Comparison of ENCODE assay signal across 1 cellular context in the genomic region with DNA sequence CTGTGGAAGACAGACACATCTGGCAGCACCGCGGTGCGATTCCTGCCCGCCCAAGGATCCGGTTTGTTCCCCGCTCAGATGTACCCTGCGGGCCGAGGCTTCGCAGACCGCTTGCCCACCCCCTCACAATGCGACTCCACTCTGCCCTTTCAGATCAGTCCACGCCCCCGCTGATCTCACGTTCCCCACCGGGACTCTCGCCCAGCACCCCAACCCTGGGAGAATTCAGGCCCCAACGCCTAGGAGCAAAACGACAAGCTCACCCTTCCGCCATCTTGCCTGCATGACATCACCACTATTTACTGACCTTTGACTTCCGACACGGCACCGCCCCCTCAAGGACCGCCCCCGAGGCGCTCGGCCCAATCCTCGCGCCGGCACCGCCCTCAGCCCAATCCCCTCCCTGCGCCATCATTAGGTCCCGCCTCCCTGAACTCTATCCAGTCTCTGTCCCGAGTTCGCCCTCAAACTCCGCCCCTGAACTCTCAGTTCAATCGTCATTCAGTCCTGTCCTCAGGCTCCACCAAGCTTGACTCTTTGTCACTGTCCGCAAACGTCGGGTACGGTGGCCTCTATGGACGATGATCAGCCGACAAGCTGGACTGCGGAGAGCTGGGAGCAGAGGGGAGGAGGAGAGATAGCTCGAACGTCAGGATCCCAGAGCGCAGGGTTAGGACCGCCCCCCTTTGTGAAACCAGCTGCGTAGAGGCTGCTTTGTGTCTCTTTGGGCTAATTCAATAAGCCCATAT.
TF ChIP-seq lines count a peak whose summit lies in the region.

A gene with protein sequence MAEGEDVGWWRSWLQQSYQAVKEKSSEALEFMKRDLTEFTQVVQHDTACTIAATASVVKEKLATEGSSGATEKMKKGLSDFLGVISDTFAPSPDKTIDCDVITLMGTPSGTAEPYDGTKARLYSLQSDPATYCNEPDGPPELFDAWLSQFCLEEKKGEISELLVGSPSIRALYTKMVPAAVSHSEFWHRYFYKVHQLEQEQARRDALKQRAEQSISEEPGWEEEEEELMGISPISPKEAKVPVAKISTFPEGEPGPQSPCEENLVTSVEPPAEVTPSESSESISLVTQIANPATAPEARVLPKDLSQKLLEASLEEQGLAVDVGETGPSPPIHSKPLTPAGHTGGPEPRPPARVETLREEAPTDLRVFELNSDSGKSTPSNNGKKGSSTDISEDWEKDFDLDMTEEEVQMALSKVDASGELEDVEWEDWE (minus strand): TSS at position 301 of the 749 bp plus-strand sequence. CDS start 27 bp downstream, at position 274.

TF ChIP-seq in HEK293, 187 proteins besides CTCF, POLR2A, EP300 and RAD21 (continued from another document and continues in another):
- TF ChIP-seq HOXD13 (CRISPR knock-in tag; IDR thresholded peaks at IDR 0.05; ENCODE audit: borderline replicate concordance) (no peak), ZNF791 (tag by site-specific recombination; IDR thresholded peaks at IDR 0.05) (no peak), SETDB1 (IDR thresholded peaks at IDR 0.05; ENCODE audit: insufficient read length, low read length) (peak; percentile 59), ZNF311 (tag by site-specific recombination; IDR thresholded peaks at IDR 0.05; ENCODE audit: borderline replicate concordance) (no peak), ZNF292 (tag by site-specific recombination; IDR thresholded peaks at IDR 0.05; ENCODE audit: borderline replicate concordance, low read depth) (no peak), ZNF426 (tag by site-specific recombination; IDR thresholded peaks at IDR 0.05) (no peak), ZNF114 (tag by site-specific recombination; IDR thresholded peaks at IDR 0.05) (no peak), ZNF350 (tag by site-specific recombination; IDR thresholded peaks at IDR 0.05) (no peak), ZNF837 (tag by site-specific recombination; IDR thresholded peaks at IDR 0.05) (no peak), ZNF830 (tag by site-specific recombination; IDR thresholded peaks at IDR 0.05; ENCODE audit: low read depth) (no peak), YY2 (tag by site-specific recombination; IDR thresholded peaks at IDR 0.05) (peak; percentile 97), ZNF146 (tag by site-specific recombination; IDR thresholded peaks at IDR 0.05) (peak; percentile 66), ZNF585B (tag by site-specific recombination; IDR thresholded peaks at IDR 0.05) (no peak), ZXDB (tag by site-specific recombination; IDR thresholded peaks at IDR 0.05) (peak; percentile 90), ZNF664 (tag by site-specific recombination; IDR thresholded peaks at IDR 0.05) (no peak), GLIS1 (tag by site-specific recombination; IDR thresholded peaks at IDR 0.05) (no peak; the same call in 1 of the 2 replicates), ZNF514 (tag by site-specific recombination; IDR thresholded peaks at IDR 0.05) (no peak), SP7 (tag by site-specific recombination; IDR thresholded peaks at IDR 0.05) (peak; percentile 94), ZNF558 (tag by site-specific recombination; IDR thresholded peaks at IDR 0.05) (no peak), ZNF48 (tag by site-specific recombination; IDR thresholded peaks at IDR 0.05) (no peak), YY1 (tag by site-specific recombination; IDR thresholded peaks at IDR 0.05) (peak; percentile 92; the same call in 1 of the 2 replicates), ZNF335 (tag by site-specific recombination; conservative IDR thresholded peaks at IDR 0.05) (peak; percentile 92), ZNF423 (tag by site-specific recombination; IDR thresholded peaks at IDR 0.05) (no peak; the same call in 1 of the 2 replicates), ZNF266 (tag by site-specific recombination; IDR thresholded peaks at IDR 0.05; ENCODE audit: low read depth) (no peak), ZNF211 (tag by site-specific recombination; IDR thresholded peaks at IDR 0.05; ENCODE audit: low read depth) (no peak), ZNF274 (IDR thresholded peaks at IDR 0.05; ENCODE audit: low read length) (no peak), ZNF274 (tag by site-specific recombination; IDR thresholded peaks at IDR 0.05; ENCODE audit: borderline replicate concordance) (no peak), ZNF677 (tag by site-specific recombination; IDR thresholded peaks at IDR 0.05) (no peak), GLI4 (tag by site-specific recombination; IDR thresholded peaks at IDR 0.05) (peak; percentile 25; the same call in 1 of the 2 replicates), ZNF544 (tag by site-specific recombination; IDR thresholded peaks at IDR 0.05) (no peak), ZNF175 (tag by site-specific recombination; IDR thresholded peaks at IDR 0.05) (no peak), ZBTB17 (tag by site-specific recombination; IDR thresholded peaks at IDR 0.05) (peak; percentile 100), ZNF214 (tag by site-specific recombination; IDR thresholded peaks at IDR 0.05; ENCODE audit: borderline replicate concordance) (no peak), ZNF184 (tag by site-specific recombination; IDR thresholded peaks at IDR 0.05) (no peak)
- TF ChIP-seq, protein P1, sequence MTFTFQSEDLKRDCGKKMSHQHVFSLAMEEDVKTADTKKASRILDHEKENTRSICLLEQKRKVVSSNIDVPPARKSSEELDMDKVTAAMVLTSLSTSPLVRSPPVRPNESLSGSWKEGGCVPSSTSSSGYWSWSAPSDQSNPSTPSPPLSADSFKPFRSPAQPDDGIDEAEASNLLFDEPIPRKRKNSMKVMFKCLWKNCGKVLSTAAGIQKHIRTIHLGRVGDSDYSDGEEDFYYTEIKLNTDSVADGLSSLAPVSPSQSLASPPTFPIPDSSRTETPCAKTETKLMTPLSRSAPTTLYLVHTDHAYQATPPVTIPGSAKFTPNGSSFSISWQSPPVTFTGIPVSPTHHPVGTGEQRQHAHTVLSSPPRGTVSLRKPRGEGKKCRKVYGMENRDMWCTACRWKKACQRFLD (tag by site-specific recombination; IDR thresholded peaks at IDR 0.05), result no peak
- TF ChIP-seq, protein P2, sequence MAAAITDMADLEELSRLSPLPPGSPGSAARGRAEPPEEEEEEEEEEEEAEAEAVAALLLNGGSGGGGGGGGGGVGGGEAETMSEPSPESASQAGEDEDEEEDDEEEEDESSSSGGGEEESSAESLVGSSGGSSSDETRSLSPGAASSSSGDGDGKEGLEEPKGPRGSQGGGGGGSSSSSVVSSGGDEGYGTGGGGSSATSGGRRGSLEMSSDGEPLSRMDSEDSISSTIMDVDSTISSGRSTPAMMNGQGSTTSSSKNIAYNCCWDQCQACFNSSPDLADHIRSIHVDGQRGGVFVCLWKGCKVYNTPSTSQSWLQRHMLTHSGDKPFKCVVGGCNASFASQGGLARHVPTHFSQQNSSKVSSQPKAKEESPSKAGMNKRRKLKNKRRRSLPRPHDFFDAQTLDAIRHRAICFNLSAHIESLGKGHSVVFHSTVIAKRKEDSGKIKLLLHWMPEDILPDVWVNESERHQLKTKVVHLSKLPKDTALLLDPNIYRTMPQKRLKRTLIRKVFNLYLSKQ (tag by site-specific recombination; IDR thresholded peaks at IDR 0.05; ENCODE audit: borderline replicate concordance), result no peak
- TF ChIP-seq, protein P3, sequence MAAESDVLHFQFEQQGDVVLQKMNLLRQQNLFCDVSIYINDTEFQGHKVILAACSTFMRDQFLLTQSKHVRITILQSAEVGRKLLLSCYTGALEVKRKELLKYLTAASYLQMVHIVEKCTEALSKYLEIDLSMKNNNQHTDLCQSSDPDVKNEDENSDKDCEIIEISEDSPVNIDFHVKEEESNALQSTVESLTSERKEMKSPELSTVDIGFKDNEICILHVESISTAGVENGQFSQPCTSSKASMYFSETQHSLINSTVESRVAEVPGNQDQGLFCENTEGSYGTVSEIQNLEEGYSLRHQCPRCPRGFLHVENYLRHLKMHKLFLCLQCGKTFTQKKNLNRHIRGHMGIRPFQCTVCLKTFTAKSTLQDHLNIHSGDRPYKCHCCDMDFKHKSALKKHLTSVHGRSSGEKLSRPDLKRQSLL (tag by site-specific recombination; IDR thresholded peaks at IDR 0.05), result no peak
- TF ChIP-seq, protein P4, sequence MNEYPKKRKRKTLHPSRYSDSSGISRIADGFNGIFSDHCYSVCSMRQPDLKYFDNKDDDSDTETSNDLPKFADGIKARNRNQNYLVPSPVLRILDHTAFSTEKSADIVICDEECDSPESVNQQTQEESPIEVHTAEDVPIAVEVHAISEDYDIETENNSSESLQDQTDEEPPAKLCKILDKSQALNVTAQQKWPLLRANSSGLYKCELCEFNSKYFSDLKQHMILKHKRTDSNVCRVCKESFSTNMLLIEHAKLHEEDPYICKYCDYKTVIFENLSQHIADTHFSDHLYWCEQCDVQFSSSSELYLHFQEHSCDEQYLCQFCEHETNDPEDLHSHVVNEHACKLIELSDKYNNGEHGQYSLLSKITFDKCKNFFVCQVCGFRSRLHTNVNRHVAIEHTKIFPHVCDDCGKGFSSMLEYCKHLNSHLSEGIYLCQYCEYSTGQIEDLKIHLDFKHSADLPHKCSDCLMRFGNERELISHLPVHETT (tag by site-specific recombination; IDR thresholded peaks at IDR 0.05), result peak; percentile 93
- TF ChIP-seq, protein P5, sequence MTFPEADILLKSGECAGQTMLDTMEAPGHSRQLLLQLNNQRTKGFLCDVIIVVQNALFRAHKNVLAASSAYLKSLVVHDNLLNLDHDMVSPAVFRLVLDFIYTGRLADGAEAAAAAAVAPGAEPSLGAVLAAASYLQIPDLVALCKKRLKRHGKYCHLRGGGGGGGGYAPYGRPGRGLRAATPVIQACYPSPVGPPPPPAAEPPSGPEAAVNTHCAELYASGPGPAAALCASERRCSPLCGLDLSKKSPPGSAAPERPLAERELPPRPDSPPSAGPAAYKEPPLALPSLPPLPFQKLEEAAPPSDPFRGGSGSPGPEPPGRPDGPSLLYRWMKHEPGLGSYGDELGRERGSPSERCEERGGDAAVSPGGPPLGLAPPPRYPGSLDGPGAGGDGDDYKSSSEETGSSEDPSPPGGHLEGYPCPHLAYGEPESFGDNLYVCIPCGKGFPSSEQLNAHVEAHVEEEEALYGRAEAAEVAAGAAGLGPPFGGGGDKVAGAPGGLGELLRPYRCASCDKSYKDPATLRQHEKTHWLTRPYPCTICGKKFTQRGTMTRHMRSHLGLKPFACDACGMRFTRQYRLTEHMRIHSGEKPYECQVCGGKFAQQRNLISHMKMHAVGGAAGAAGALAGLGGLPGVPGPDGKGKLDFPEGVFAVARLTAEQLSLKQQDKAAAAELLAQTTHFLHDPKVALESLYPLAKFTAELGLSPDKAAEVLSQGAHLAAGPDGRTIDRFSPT (tag by site-specific recombination; IDR thresholded peaks at IDR 0.05), result no peak
- TF ChIP-seq, protein P6, sequence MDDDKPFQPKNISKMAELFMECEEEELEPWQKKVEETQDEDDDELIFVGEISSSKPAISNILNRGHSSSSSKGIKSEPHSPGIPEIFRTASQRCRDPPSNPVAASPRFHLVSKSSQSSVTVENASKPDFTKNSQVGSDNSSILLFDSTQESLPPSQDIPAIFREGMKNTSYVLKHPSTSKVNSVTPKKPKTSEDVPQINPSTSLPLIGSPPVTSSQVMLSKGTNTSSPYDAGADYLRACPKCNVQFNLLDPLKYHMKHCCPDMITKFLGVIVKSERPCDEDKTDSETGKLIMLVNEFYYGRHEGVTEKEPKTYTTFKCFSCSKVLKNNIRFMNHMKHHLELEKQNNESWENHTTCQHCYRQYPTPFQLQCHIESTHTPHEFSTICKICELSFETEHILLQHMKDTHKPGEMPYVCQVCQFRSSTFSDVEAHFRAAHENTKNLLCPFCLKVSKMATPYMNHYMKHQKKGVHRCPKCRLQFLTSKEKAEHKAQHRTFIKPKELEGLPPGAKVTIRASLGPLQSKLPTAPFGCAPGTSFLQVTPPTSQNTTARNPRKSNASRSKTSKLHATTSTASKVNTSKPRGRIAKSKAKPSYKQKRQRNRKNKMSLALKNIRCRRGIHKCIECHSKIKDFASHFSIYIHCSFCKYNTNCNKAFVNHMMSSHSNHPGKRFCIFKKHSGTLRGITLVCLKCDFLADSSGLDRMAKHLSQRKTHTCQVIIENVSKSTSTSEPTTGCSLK (tag by site-specific recombination; IDR thresholded peaks at IDR 0.05), result no peak
- TF ChIP-seq, protein P7, sequence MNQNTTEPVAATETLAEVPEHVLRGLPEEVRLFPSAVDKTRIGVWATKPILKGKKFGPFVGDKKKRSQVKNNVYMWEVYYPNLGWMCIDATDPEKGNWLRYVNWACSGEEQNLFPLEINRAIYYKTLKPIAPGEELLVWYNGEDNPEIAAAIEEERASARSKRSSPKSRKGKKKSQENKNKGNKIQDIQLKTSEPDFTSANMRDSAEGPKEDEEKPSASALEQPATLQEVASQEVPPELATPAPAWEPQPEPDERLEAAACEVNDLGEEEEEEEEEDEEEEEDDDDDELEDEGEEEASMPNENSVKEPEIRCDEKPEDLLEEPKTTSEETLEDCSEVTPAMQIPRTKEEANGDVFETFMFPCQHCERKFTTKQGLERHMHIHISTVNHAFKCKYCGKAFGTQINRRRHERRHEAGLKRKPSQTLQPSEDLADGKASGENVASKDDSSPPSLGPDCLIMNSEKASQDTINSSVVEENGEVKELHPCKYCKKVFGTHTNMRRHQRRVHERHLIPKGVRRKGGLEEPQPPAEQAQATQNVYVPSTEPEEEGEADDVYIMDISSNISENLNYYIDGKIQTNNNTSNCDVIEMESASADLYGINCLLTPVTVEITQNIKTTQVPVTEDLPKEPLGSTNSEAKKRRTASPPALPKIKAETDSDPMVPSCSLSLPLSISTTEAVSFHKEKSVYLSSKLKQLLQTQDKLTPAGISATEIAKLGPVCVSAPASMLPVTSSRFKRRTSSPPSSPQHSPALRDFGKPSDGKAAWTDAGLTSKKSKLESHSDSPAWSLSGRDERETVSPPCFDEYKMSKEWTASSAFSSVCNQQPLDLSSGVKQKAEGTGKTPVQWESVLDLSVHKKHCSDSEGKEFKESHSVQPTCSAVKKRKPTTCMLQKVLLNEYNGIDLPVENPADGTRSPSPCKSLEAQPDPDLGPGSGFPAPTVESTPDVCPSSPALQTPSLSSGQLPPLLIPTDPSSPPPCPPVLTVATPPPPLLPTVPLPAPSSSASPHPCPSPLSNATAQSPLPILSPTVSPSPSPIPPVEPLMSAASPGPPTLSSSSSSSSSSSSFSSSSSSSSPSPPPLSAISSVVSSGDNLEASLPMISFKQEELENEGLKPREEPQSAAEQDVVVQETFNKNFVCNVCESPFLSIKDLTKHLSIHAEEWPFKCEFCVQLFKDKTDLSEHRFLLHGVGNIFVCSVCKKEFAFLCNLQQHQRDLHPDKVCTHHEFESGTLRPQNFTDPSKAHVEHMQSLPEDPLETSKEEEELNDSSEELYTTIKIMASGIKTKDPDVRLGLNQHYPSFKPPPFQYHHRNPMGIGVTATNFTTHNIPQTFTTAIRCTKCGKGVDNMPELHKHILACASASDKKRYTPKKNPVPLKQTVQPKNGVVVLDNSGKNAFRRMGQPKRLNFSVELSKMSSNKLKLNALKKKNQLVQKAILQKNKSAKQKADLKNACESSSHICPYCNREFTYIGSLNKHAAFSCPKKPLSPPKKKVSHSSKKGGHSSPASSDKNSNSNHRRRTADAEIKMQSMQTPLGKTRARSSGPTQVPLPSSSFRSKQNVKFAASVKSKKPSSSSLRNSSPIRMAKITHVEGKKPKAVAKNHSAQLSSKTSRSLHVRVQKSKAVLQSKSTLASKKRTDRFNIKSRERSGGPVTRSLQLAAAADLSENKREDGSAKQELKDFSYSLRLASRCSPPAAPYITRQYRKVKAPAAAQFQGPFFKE (tag by site-specific recombination; IDR thresholded peaks at IDR 0.05; ENCODE audit: borderline replicate concordance), result no peak
- TF ChIP-seq, protein P8, sequence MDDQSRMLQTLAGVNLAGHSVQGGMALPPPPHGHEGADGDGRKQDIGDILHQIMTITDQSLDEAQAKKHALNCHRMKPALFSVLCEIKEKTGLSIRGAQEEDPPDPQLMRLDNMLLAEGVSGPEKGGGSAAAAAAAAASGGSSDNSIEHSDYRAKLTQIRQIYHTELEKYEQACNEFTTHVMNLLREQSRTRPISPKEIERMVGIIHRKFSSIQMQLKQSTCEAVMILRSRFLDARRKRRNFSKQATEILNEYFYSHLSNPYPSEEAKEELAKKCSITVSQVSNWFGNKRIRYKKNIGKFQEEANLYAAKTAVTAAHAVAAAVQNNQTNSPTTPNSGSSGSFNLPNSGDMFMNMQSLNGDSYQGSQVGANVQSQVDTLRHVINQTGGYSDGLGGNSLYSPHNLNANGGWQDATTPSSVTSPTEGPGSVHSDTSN (CRISPR knock-in tag; IDR thresholded peaks at IDR 0.05), result 0 out of 2 replicates have a peak, but pooled peaks have one; percentile 67
